In genomic region chr7:44914992-44915607, GRCh38 we compare ENCODE assay signal across 8 cellular contexts. TPM values are rescaled to one million over a fixed set of nuclear protein-coding genes. Genes with fewer than 3 reads are reported as not detected.
DNase-seq lines count a peak whose midpoint lies in the region; ATAC-seq and TF ChIP-seq lines count a peak whose summit lies in the region.

No MANE protein-coding gene starts in this region.

- no peak overlapping the region for H3K4me3 ChIP-seq in ascending aorta

- peak; percentile 86 for DNase-seq in central memory CD4-positive, alpha-beta T cell
- peak; percentile 29 for DNase-seq in stimulated activated CD8-positive, alpha-beta memory T cell treated with anti-CD3 and anti-CD28 coated beads, Interleukin-7, amount 100 ng/mL, for 24 hours (ENCODE audit: low read depth)
- DNase-seq in SKM-1 (lab: John Stamatoyannopoulos, UW; ENCODE audit: unreplicated experiment) (no peak), ascending aorta (ENCODE audit: low spot score in 2 of 2) (no peak), UCSD-AML1 (lab: John Stamatoyannopoulos, UW; ENCODE audit: unreplicated experiment) (no peak)

- intact Hi-C loops in ascending aorta (cut with DNase I): no loop called here

- no peaks in the 10 kb centered on the region for H3K9me3 ChIP-seq in ascending aorta

- H3K36me3 ChIP-seq in ascending aorta: no peaks in the 10 kb centered on the region

- peak; percentile 77 for ATAC-seq in GM21786 (IDR thresholded peaks at IDR 0.05; ENCODE audit: unreplicated experiment)
- peak; percentile 100 for ATAC-seq in activated CD4-positive, CD25-positive, alpha-beta regulatory T cell treated with anti-CD3 and anti-CD28 coated beads, Interleukin-2, amount 50 U/mL, for 24 hours
- ATAC-seq in HG02938 (IDR thresholded peaks at IDR 0.05; ENCODE audit: unreplicated experiment): no peak

- TF ChIP-seq CTCF in ascending aorta (IDR thresholded peaks at IDR 0.05): no peak

- no peak overlapping the region for H3K27ac ChIP-seq in ascending aorta

- H3K4me1 ChIP-seq in ascending aorta: no peaks in the 10 kb centered on the region

- no peaks in the 10 kb centered on the region for H3K27me3 ChIP-seq in ascending aorta

RNA-seq across cellular contexts. Expression of gene PURB, which starts 29.8 kb away (rescaled TPM):
- total RNA-seq in ascending aorta: 19.1 TPM

Comparison
In these comparisons a context has a peak if more than half of its experiments do, and no peak if none do; other contexts are left out.
1. DNase-seq: peak in central memory CD4-positive, alpha-beta T cell (single experiment) and stimulated activated CD8-positive, alpha-beta memory T cell treated with anti-CD3 and anti-CD28 coated beads, Interleukin-7, amount 100 ng/mL, for 24 hours (single experiment); none in SKM-1 (single experiment), ascending aorta (0 of 2) and UCSD-AML1 (single experiment).